11 cellular contexts compared by ENCODE assay signal in the genomic region with DNA sequence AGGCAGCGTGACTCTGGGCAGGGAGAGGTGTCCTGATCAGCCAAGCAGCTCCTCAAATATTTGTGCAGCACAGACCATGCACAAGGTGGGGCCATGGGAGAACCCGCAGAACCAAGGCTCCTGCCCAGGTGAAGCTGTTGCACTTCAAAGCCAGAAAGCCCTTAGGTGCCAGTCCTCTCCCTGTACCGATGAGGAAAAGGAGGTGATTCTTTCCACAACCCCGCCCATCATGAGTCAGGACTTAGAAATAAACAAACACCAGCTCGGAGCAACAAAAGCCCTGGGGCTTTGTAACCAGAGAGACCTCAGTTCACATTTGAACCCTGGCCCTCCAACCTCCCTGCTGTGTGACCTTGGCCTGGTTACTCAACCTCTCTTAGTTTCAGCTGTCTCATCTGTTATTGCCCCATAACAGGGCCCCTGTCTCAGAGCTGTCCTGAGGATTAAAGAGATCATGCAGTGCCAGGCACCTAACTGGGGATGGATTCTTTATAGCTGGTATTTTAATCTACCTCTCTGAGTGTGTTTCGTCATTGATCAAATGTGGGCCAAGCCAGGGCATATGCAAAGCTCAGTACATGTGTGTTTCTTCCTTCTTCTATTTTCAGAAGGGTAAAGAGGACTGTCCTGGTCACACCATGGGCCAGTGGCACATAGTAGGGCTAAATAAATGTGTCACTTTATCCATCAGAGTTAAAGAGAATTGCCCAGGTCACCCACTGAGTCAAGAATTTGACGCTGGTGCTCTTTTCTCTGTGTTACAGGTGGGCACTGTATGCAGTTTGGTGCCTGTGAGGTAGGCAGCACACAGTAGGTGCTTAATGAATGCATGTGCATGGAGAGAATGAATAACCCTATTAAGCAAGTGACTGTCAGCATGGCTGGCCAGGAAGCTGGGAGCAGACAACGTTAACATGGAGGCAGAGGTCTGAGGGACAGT. TPM values are rescaled to one million over a fixed set of nuclear protein-coding genes. Genes with fewer than 3 reads are reported as not detected.
DNase-seq lines count a peak whose midpoint lies in the region; ATAC-seq, FAIRE-seq and TF ChIP-seq lines count a peak whose summit lies in the region.
"Had no signal": no experiment of that assay in that cellular context is flagged by ENCODE, and none has a peak within 500 bp of the region (broad histone marks: within the 10 kb centered on the region; RNA-seq: fewer than 3 reads in every experiment).

No MANE protein-coding gene starts in this region.

- POLR2A ChIA-PET in HepG2 (lab: Yijun Ruan, JAX): interaction anchor here (1.3 to 3.3 kb wide), 7 partner anchors 12 to 65 kb away, joined by 4 to 42 read pairs (median 7); a partner anchor contains a TSS

- TF ChIP-seq RAD21 in HepG2 (CRISPR knock-in tag; IDR thresholded peaks at IDR 0.05): no peak; the same call in 1 of the 2 replicates

- peak overlapping the region; percentile 90 for H3K4me2 ChIP-seq in HepG2 (ENCODE audit: low read depth, low read length)

- in situ Hi-C loops in astrocyte of the spinal cord (cut with HindIII; ENCODE audit: low sequenced_read_pairs) (no loop called here), HepG2 (cut with HindIII; ENCODE audit: extremely low pct_ligation_motif_present, low pct_unique_long_range_greater_than_20kb) (no loop called here)

- intact Hi-C loops in HepG2 (cut with micrococcal nuclease; ENCODE audit: unreplicated experiment) (loop anchor here (1.0 kb wide), 1 partner anchor 37 kb away; a partner anchor contains a TSS), ascending aorta (cut with DNase I) (no loop called here)

- H3K79me2 ChIP-seq in HepG2 (ENCODE audit: insufficient read depth, low read length): no peaks in the 10 kb centered on the region

- no peaks in the 10 kb centered on the region for H3K9me3 ChIP-seq in HepG2 (ENCODE audit: low read length)
- H3K9me3 ChIP-seq in ascending aorta: no peaks in the 10 kb centered on the region

- no peak for TF ChIP-seq CTCF in astrocyte of the spinal cord (IDR thresholded peaks at IDR 0.05; ENCODE audit: low read depth, low read length)
- TF ChIP-seq CTCF in HepG2 (CRISPR knock-in tag; IDR thresholded peaks at IDR 0.05): 0 out of 2 replicates have a peak, but pooled peaks have one; percentile 15
- TF ChIP-seq CTCF in ascending aorta (IDR thresholded peaks at IDR 0.05): no peak

- H3K27ac ChIP-seq in HepG2 (ENCODE audit: extremely low read length, insufficient read depth, low read length): peak overlapping the region; percentile 74
- H3K27ac ChIP-seq in ascending aorta: no peak overlapping the region
- H3K27ac ChIP-seq: WERI-Rb-1 had no signal

- no peaks in the 10 kb centered on the region for H4K20me1 ChIP-seq in HepG2 (ENCODE audit: insufficient read depth, low read length)

- H3K4me3 ChIP-seq in astrocyte of the spinal cord (ENCODE audit: low read depth, low read length) (no peak overlapping the region), HepG2 (replicated peaks in 1 of 3; ENCODE audit: insufficient read depth in 1 of 3, low read depth in 2 of 3, low read length in 3 of 3) (peak overlapping the region; percentile 49 to 69 (median 51); a peak in 5 of 6 replicates), ascending aorta (no peak overlapping the region)

- no TSS peak for BruUV-seq in HepG2 (replicated peaks; lab: Mats Ljungman, UMichigan)

- peak overlapping the region; percentile 11 for H2AFZ ChIP-seq in HepG2 (ENCODE audit: low read length)

- H3K36me3 ChIP-seq in HepG2 (replicated peaks in 1 of 2; ENCODE audit: control insufficient read depth in 1 of 2, insufficient read depth in 2 of 2, low read length in 2 of 2) (no peaks in the 10 kb centered on the region), ascending aorta (no peaks in the 10 kb centered on the region)
- H3K36me3 ChIP-seq: WERI-Rb-1 had no signal

- peak; percentile 80 to 93 for TF ChIP-seq EP300 in HepG2 (IDR thresholded peaks at IDR 0.05; ENCODE audit: low read depth in 2 of 2, low read length in 2 of 2)
- peak; percentile 88; the same call in 1 of the 2 replicates for TF ChIP-seq EP300 in HepG2 (CRISPR knock-in tag; IDR thresholded peaks at IDR 0.05; ENCODE audit: borderline replicate concordance)

- H3K27me3 ChIP-seq in HepG2 (ENCODE audit: control insufficient read depth in 1 of 2, insufficient read depth in 2 of 2, low read length in 2 of 2): no peaks in the 10 kb centered on the region
- no peaks in the 10 kb centered on the region for H3K27me3 ChIP-seq in ascending aorta

- CTCF ChIA-PET in HepG2 (lab: Yijun Ruan, JAX; ENCODE audit: low intra/inter-chr PET ratio, low total read pairs): no interaction called here

- DNase-seq in COLO668 (lab: John Stamatoyannopoulos, UW; ENCODE audit: unreplicated experiment) (peak; percentile 99), HuH-7 (ENCODE audit: low spot score) (peak; percentile 81), astrocyte of the spinal cord (ENCODE audit: low read depth, low spot score) (peak; percentile 39), HepG2 (ENCODE audit: low spot score) (peak; percentile 96), NCI-H187 (lab: John Stamatoyannopoulos, UW) (no peak), ascending aorta (ENCODE audit: low spot score in 2 of 2) (no peak)
- DNase-seq in activated CD4-positive, alpha-beta T cell treated with anti-CD3 and anti-CD28 coated beads for 4 hours: no peak
- DNase-seq: WERI-Rb-1 had no signal

- peak; percentile 67 for ATAC-seq in HepG2
- ATAC-seq in HG02571 (IDR thresholded peaks at IDR 0.05; ENCODE audit: unreplicated experiment): no peak

- peak in 1 of 2 experiments; percentile 58; a peak in 2 of 4 replicates for TF ChIP-seq POLR2A in HepG2 (IDR thresholded peaks at IDR 0.05; ENCODE audit: insufficient read depth in 1 of 2, low read depth in 2 of 2, low read length in 2 of 2)

- H3K4me1 ChIP-seq in HepG2 (ENCODE audit: insufficient read depth, low read length) (peaks cover 86% of the 10 kb centered on the region), ascending aorta (no peaks in the 10 kb centered on the region)

- 27% methylated on average over 5 of the region's 8 CpGs for WGBS in HepG2 (ENCODE audit: low lambda C conversion rate)

- H3K9ac ChIP-seq in HepG2 (ENCODE audit: insufficient read depth, low read depth, low read length): peak overlapping the region; percentile 44

- peak; percentile 97 for FAIRE-seq in HepG2 (lab: Jason Lieb, UNC)
- FAIRE-seq: G401.6 had no signal

RNA-seq across cellular contexts. Expression of a gene that starts 1.4 kb away (rescaled TPM):
- total RNA-seq in HepG2 (2016; rRNA removed; fragmentation: Illumina TruSeq; extraction: Trizol): 1.2 and 2.5 TPM in 2 replicates
- 0.71 and 0.79 TPM in 2 replicates for total RNA-seq in HepG2 (2016; cell fraction: cytosol; rRNA removed; fragmentation: Illumina TruSeq; extraction: Trizol; ENCODE audit: low read depth)
- 1.6 and 2.3 TPM in 2 replicates for total RNA-seq in HepG2 (2016; cell fraction: insoluble cytoplasmic fraction; rRNA removed; fragmentation: Illumina TruSeq; extraction: Trizol)
- total RNA-seq in HepG2 (2016; cell fraction: membrane; rRNA removed; fragmentation: Illumina TruSeq; extraction: Trizol): 1.5 and 2.4 TPM in 2 replicates
- 0.94 and 2.2 TPM in 2 replicates for total RNA-seq in HepG2 (2016; cell fraction: nucleus; rRNA removed; fragmentation: Illumina TruSeq; extraction: Trizol)
- polyA plus RNA-seq in HepG2 (2011; rRNA removed): 13.5 and 14.0 TPM in 2 replicates
- polyA plus RNA-seq in HepG2 (2011; cell fraction: cytosol; rRNA removed): 9.6 and 10.4 TPM in 2 replicates
- polyA plus RNA-seq in HepG2 (2011; cell fraction: nucleus; rRNA removed): 8.7 and 8.8 TPM in 2 replicates
- 2.3 and 3.2 TPM in 2 replicates for polyA plus RNA-seq in HepG2 (2012)
- polyA plus RNA-seq in HepG2 (2016; cell fraction: cytosol; fragmentation: Illumina TruSeq; extraction: Trizol; ENCODE audit: low read depth): 0.84 and 1.0 TPM in 2 replicates
- 2.2 and 2.3 TPM in 2 replicates for polyA plus RNA-seq in HepG2 (2016; cell fraction: insoluble cytoplasmic fraction; fragmentation: Illumina TruSeq; extraction: Trizol; ENCODE audit: low read depth)
- polyA plus RNA-seq in HepG2 (2016; cell fraction: membrane; fragmentation: Illumina TruSeq; extraction: Trizol; ENCODE audit: low read depth): 1.7 and 2.9 TPM in 2 replicates
- polyA plus RNA-seq in HepG2 (2016; cell fraction: nucleus; fragmentation: Illumina TruSeq; extraction: Trizol; ENCODE audit: insufficient read depth, low read depth): 4.1 and 4.2 TPM in 2 replicates
- polyA minus RNA-seq in HepG2 (2011; rRNA and poly(A)+ RNA removed; ENCODE audit: low replicate concordance): 9.7 TPM in 1 of 2 replicates, not detected in the other
- 2.0 and 2.6 TPM in 2 replicates for polyA minus RNA-seq in HepG2 (2011; cell fraction: cytosol; rRNA and poly(A)+ RNA removed)
- 2.6 and 4.4 TPM in 2 replicates for polyA minus RNA-seq in HepG2 (2011; cell fraction: nucleus; rRNA and poly(A)+ RNA removed)
- total RNA-seq in ascending aorta: not detected
- total RNA-seq: mononuclear cell had no signal

RNA-seq across cellular contexts. Expression of a gene that starts 36.4 kb away (rescaled TPM):
- total RNA-seq in HepG2 (2016; rRNA removed; fragmentation: Illumina TruSeq; extraction: Trizol): 98.2 and 147 TPM in 2 replicates
- total RNA-seq in HepG2 (2016; cell fraction: cytosol; rRNA removed; fragmentation: Illumina TruSeq; extraction: Trizol; ENCODE audit: low read depth): 69.6 and 74.1 TPM in 2 replicates
- total RNA-seq in HepG2 (2016; cell fraction: insoluble cytoplasmic fraction; rRNA removed; fragmentation: Illumina TruSeq; extraction: Trizol): 103 and 155 TPM in 2 replicates
- 71.1 and 72.1 TPM in 2 replicates for total RNA-seq in HepG2 (2016; cell fraction: membrane; rRNA removed; fragmentation: Illumina TruSeq; extraction: Trizol)
- total RNA-seq in HepG2 (2016; cell fraction: nucleus; rRNA removed; fragmentation: Illumina TruSeq; extraction: Trizol): 118 and 122 TPM in 2 replicates
- polyA plus RNA-seq in HepG2 (2011; rRNA removed): 354 and 363 TPM in 2 replicates
- 200 and 292 TPM in 2 replicates for polyA plus RNA-seq in HepG2 (2011; cell fraction: cytosol; rRNA removed)
- polyA plus RNA-seq in HepG2 (2011; cell fraction: nucleus; rRNA removed): 51.7 and 67.8 TPM in 2 replicates
- 215 and 233 TPM in 2 replicates for polyA plus RNA-seq in HepG2 (2012)
- 60.3 and 66.9 TPM in 2 replicates for polyA plus RNA-seq in HepG2 (2016; cell fraction: cytosol; fragmentation: Illumina TruSeq; extraction: Trizol; ENCODE audit: low read depth)
- 85.0 and 92.7 TPM in 2 replicates for polyA plus RNA-seq in HepG2 (2016; cell fraction: insoluble cytoplasmic fraction; fragmentation: Illumina TruSeq; extraction: Trizol; ENCODE audit: low read depth)
- 53.7 and 61.9 TPM in 2 replicates for polyA plus RNA-seq in HepG2 (2016; cell fraction: membrane; fragmentation: Illumina TruSeq; extraction: Trizol; ENCODE audit: low read depth)
- polyA plus RNA-seq in HepG2 (2016; cell fraction: nucleus; fragmentation: Illumina TruSeq; extraction: Trizol; ENCODE audit: insufficient read depth, low read depth): 154 and 158 TPM in 2 replicates
- polyA minus RNA-seq in HepG2 (2011; rRNA and poly(A)+ RNA removed; ENCODE audit: low replicate concordance): 163 and 204 TPM in 2 replicates
- 93.6 and 117 TPM in 2 replicates for polyA minus RNA-seq in HepG2 (2011; cell fraction: cytosol; rRNA and poly(A)+ RNA removed)
- 36.6 and 61.8 TPM in 2 replicates for polyA minus RNA-seq in HepG2 (2011; cell fraction: nucleus; rRNA and poly(A)+ RNA removed)
- 97.5 TPM for total RNA-seq in ascending aorta

RNA-seq across cellular contexts. Expression of a gene that starts 36.8 kb away (rescaled TPM):
- total RNA-seq in HepG2 (2016; rRNA removed; fragmentation: Illumina TruSeq; extraction: Trizol): 5.0 and 6.1 TPM in 2 replicates
- total RNA-seq in HepG2 (2016; cell fraction: cytosol; rRNA removed; fragmentation: Illumina TruSeq; extraction: Trizol; ENCODE audit: low read depth): 0.51 and 0.88 TPM in 2 replicates
- total RNA-seq in HepG2 (2016; cell fraction: insoluble cytoplasmic fraction; rRNA removed; fragmentation: Illumina TruSeq; extraction: Trizol): 4.8 and 6.8 TPM in 2 replicates
- total RNA-seq in HepG2 (2016; cell fraction: membrane; rRNA removed; fragmentation: Illumina TruSeq; extraction: Trizol): 1.6 and 1.8 TPM in 2 replicates
- total RNA-seq in HepG2 (2016; cell fraction: nucleus; rRNA removed; fragmentation: Illumina TruSeq; extraction: Trizol): 2.0 and 3.7 TPM in 2 replicates
- polyA plus RNA-seq in HepG2 (2011; rRNA removed): 3.6 and 3.8 TPM in 2 replicates
- polyA plus RNA-seq in HepG2 (2011; cell fraction: cytosol; rRNA removed): 2.2 and 2.3 TPM in 2 replicates
- 3.6 and 4.3 TPM in 2 replicates for polyA plus RNA-seq in HepG2 (2011; cell fraction: nucleus; rRNA removed)
- polyA plus RNA-seq in HepG2 (2012): 1.6 and 2.4 TPM in 2 replicates
- polyA plus RNA-seq in HepG2 (2016; cell fraction: cytosol; fragmentation: Illumina TruSeq; extraction: Trizol; ENCODE audit: low read depth): 0.37 and 0.94 TPM in 2 replicates
- polyA plus RNA-seq in HepG2 (2016; cell fraction: insoluble cytoplasmic fraction; fragmentation: Illumina TruSeq; extraction: Trizol; ENCODE audit: low read depth): 5.2 and 8.7 TPM in 2 replicates
- polyA plus RNA-seq in HepG2 (2016; cell fraction: membrane; fragmentation: Illumina TruSeq; extraction: Trizol; ENCODE audit: low read depth): 1.3 and 1.5 TPM in 2 replicates
- polyA plus RNA-seq in HepG2 (2016; cell fraction: nucleus; fragmentation: Illumina TruSeq; extraction: Trizol; ENCODE audit: insufficient read depth, low read depth): 3.7 and 5.4 TPM in 2 replicates
- 4.6 and 9.1 TPM in 2 replicates for polyA minus RNA-seq in HepG2 (2011; rRNA and poly(A)+ RNA removed; ENCODE audit: low replicate concordance)
- polyA minus RNA-seq in HepG2 (2011; cell fraction: cytosol; rRNA and poly(A)+ RNA removed): 1.5 and 2.2 TPM in 2 replicates
- polyA minus RNA-seq in HepG2 (2011; cell fraction: nucleus; rRNA and poly(A)+ RNA removed): 4.4 and 5.6 TPM in 2 replicates
- 0.64 TPM for total RNA-seq in ascending aorta

Comparison
In these comparisons a context has a peak if more than half of its experiments do, and no peak if none do; other contexts are left out.
1. DNase-seq: peak in COLO668 (single experiment), HuH-7 (single experiment), astrocyte of the spinal cord (single experiment) and HepG2 (single experiment); none in NCI-H187 (0 of 2), activated CD4-positive, alpha-beta T cell treated with anti-CD3 and anti-CD28 coated beads for 4 hours (0 of 2) and ascending aorta (0 of 2).
2. H3K4me3 ChIP-seq: peak in HepG2 (3 of 3); none in astrocyte of the spinal cord (single experiment) and ascending aorta (0 of 2).